Comparison of ENCODE assay signal across 12 cellular contexts in the genomic region with DNA sequence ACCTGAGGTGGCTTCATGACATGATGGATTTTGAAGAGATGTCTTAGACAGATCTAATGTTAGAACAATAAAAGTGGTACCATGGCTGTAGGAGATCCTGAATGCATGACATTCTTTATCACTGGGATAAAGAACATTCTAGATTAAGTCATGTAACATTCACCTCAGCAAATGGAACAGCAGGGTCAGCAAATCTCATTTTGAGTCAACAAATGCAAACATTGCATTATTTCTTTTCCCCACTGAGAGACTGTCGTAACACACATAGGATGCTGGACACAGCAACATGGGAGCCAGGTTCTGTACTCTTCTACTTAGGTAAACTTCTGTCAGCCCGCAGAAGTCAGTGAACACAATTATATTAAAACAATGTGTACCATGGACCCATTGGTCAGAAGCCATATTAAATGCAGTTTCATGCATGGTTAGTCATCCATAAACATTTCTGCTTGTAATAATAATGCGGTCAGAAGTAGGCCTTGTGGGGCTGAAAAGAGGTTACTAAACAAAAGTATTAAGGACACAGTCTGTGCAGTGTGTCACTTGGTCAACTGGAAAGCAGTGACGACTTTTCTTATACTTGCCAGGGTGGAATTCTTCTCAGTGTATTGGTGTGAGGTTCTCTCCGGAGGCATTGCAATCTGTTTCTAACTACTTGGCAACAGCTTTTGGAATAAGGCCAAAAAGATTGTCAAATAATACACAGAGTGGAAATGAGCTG. TPM values are rescaled to one million over a fixed set of nuclear protein-coding genes. Genes with fewer than 3 reads are reported as not detected.
DNase-seq lines count a peak whose midpoint lies in the region; ATAC-seq and TF ChIP-seq lines count a peak whose summit lies in the region.
"Had no signal": no experiment of that assay in that cellular context is flagged by ENCODE, and none has a peak within 500 bp of the region (broad histone marks: within the 10 kb centered on the region; RNA-seq: fewer than 3 reads in every experiment).

No MANE protein-coding gene starts in this region.

- WGBS in tibial nerve, 2 donors = 47 to 50% methylated on average over 5 of the region's 5 CpGs

- CTCF ChIA-PET in naive thymus-derived CD4-positive, alpha-beta T cell (lab: Charles Lee) = no interaction called here

- no peak overlapping the region for H3K27ac Mint-ChIP-seq in naive thymus-derived CD4-positive, alpha-beta T cell
- H3K27ac Mint-ChIP-seq: CD14-positive monocyte had no signal

- POLR2A ChIA-PET in naive thymus-derived CD4-positive, alpha-beta T cell (lab: Charles Lee) = no interaction called here

- H3K36me3 ChIP-seq in left ventricle myocardium inferior = no peaks in the 10 kb centered on the region
- no peaks in the 10 kb centered on the region for H3K36me3 ChIP-seq in SJCRH30
- no peaks in the 10 kb centered on the region for H3K36me3 ChIP-seq in tibial nerve
- no peaks in the 10 kb centered on the region for H3K36me3 ChIP-seq in naive thymus-derived CD4-positive, alpha-beta T cell (ENCODE audit: control insufficient read depth in 2 of 3, insufficient read depth in 3 of 3, low read length in 3 of 3)
- H3K36me3 ChIP-seq: uterus had no signal

- no peak overlapping the region for H3K4me3 Mint-ChIP-seq in naive thymus-derived CD4-positive, alpha-beta T cell
- H3K4me3 Mint-ChIP-seq: CD14-positive monocyte had no signal

- peaks cover 0 to 11% (median 0%) of the 10 kb centered on the region in 11 donors for H3K9me3 Mint-ChIP-seq in naive thymus-derived CD4-positive, alpha-beta T cell

- intact Hi-C loops in Right ventricle myocardium inferior (cut with DNase I) = no loop called here
- intact Hi-C loops in left ventricle myocardium inferior (cut with micrococcal nuclease) = no loop called here
- intact Hi-C loops in naive thymus-derived CD4-positive, alpha-beta T cell (cut with micrococcal nuclease) = no loop called here

- H3K36me3 Mint-ChIP-seq in naive thymus-derived CD4-positive, alpha-beta T cell = peaks cover 0 to 4% (median 0%) of the 10 kb centered on the region in 5 donors
- H3K36me3 Mint-ChIP-seq: CD14-positive monocyte had no signal

- H3K27me3 ChIP-seq in left ventricle myocardium inferior (ENCODE audit: low read depth) (no peaks in the 10 kb centered on the region), SJCRH30 (no peaks in the 10 kb centered on the region), tibial nerve (no peaks in the 10 kb centered on the region)
- H3K27me3 ChIP-seq in naive thymus-derived CD4-positive, alpha-beta T cell (ENCODE audit: control insufficient read depth in 2 of 2, insufficient read depth in 2 of 2, low read length in 2 of 2) = no peaks in the 10 kb centered on the region
- H3K27me3 ChIP-seq: uterus had no signal

- no peak for DNase-seq in Right ventricle myocardium inferior (ENCODE audit: missing footprints)
- DNase-seq in left ventricle myocardium inferior = no peak
- DNase-seq in SJCRH30 = peak; percentile 3 to 27
- peak; percentile 47 for DNase-seq in fibroblast of the conjunctiva (ENCODE audit: low read depth)
- no peak for DNase-seq in tibial nerve (ENCODE audit: low spot score in 2 of 2)
- DNase-seq in dermis blood vessel endothelial cell = no peak
- DNase-seq in naive thymus-derived CD4-positive, alpha-beta T cell = no peak
- DNase-seq: NCI-H187, uterus had no signal

- no peak overlapping the region for H3K4me3 ChIP-seq in left ventricle myocardium inferior
- no peak overlapping the region for H3K4me3 ChIP-seq in SJCRH30
- H3K4me3 ChIP-seq in tibial nerve = no peak overlapping the region
- no peak overlapping the region for H3K4me3 ChIP-seq in naive thymus-derived CD4-positive, alpha-beta T cell (ENCODE audit: low read length)
- H3K4me3 ChIP-seq: skin epidermis, uterus had no signal

- no peak for TF ChIP-seq CTCF in left ventricle myocardium inferior (IDR thresholded peaks at IDR 0.05; ENCODE audit: borderline replicate concordance)
- no peak for TF ChIP-seq CTCF in tibial nerve (IDR thresholded peaks at IDR 0.05)

- H3K27ac ChIP-seq in left ventricle myocardium inferior (replicated peaks) (no peak overlapping the region), SJCRH30 (no peak overlapping the region), tibial nerve (peak overlapping the region in 3 of 4 donors; percentile 5 to 52 (median 40))
- H3K27ac ChIP-seq in naive thymus-derived CD4-positive, alpha-beta T cell (ENCODE audit: low read depth, low read length) = no peak overlapping the region
- H3K27ac ChIP-seq: skin epidermis, uterus had no signal

- H3K27me3 Mint-ChIP-seq in naive thymus-derived CD4-positive, alpha-beta T cell = no peaks in the 10 kb centered on the region

- TF ChIP-seq EP300 in tibial nerve (IDR thresholded peaks at IDR 0.05) = peak; percentile 25 to 45

- no peaks in the 10 kb centered on the region for H3K4me1 Mint-ChIP-seq in naive thymus-derived CD4-positive, alpha-beta T cell
- H3K4me1 Mint-ChIP-seq: CD14-positive monocyte had no signal

- H3K9me3 ChIP-seq in left ventricle myocardium inferior (replicated peaks) (no peaks in the 10 kb centered on the region), SJCRH30 (replicated peaks) (no peaks in the 10 kb centered on the region), tibial nerve (no peaks in the 10 kb centered on the region)
- H3K9me3 ChIP-seq in naive thymus-derived CD4-positive, alpha-beta T cell (ENCODE audit: control insufficient read depth in 2 of 3, low read length in 3 of 3) = no peaks in the 10 kb centered on the region
- H3K9me3 ChIP-seq: uterus had no signal

- H3K4me1 ChIP-seq in left ventricle myocardium inferior (peaks cover 5% of the 10 kb centered on the region), SJCRH30 (no peaks in the 10 kb centered on the region; the same call in 1 of the 2 replicates), tibial nerve (peaks cover 0 to 16% (median 3%) of the 10 kb centered on the region in 4 donors)
- no peaks in the 10 kb centered on the region for H3K4me1 ChIP-seq in naive thymus-derived CD4-positive, alpha-beta T cell (ENCODE audit: control insufficient read depth in 2 of 2, insufficient read depth in 2 of 2, low read length in 2 of 2)
- H3K4me1 ChIP-seq: uterus had no signal

- ATAC-seq in Right ventricle myocardium inferior = peak; percentile 42
- ATAC-seq in naive thymus-derived CD4-positive, alpha-beta T cell = no peak
- ATAC-seq in HG02870 (IDR thresholded peaks at IDR 0.05; ENCODE audit: unreplicated experiment) = no peak

- TF ChIP-seq POLR2A in tibial nerve (IDR thresholded peaks at IDR 0.05) = no peak

RNA-seq across cellular contexts. Expression of gene CHL1, which starts 46.6 kb away (rescaled TPM):
- total RNA-seq in Right ventricle myocardium inferior (24.8 TPM), left ventricle myocardium inferior (8.8 TPM), tibial nerve (100 to 1,000 TPM; 156 to 290 (median 235) TPM), dermis blood vessel endothelial cell (0.09 and 0.34 TPM in 2 replicates)
- total RNA-seq in SJCRH30 (2014; rRNA removed; shearing (Covaris generic)) = not detected in 2 replicates
- total RNA-seq in naive thymus-derived CD4-positive, alpha-beta T cell = not detected
- not detected for polyA plus RNA-seq in naive thymus-derived CD4-positive, alpha-beta T cell
- polyA plus RNA-seq: CD14-positive monocyte had no signal

Comparison
In these comparisons a context has a peak if more than half of its experiments do, and no peak if none do; other contexts are left out.
1. DNase-seq: peak in SJCRH30 (2 of 2) and fibroblast of the conjunctiva (single experiment); none in Right ventricle myocardium inferior (single experiment), left ventricle myocardium inferior (single experiment), tibial nerve (0 of 2), dermis blood vessel endothelial cell (single experiment) and naive thymus-derived CD4-positive, alpha-beta T cell (0 of 9).
2. H3K27ac ChIP-seq: peak in tibial nerve (3 of 4); none in left ventricle myocardium inferior (single experiment), SJCRH30 (single experiment) and naive thymus-derived CD4-positive, alpha-beta T cell (single experiment).